19 cellular contexts compared by ENCODE assay signal in genomic region chr1:175307160-175307559, GRCh38.
DNase-seq lines count a peak whose midpoint lies in the region; ATAC-seq, FAIRE-seq and TF ChIP-seq lines count a peak whose summit lies in the region.
"Had no signal": no experiment of that assay in that cellular context is flagged by ENCODE, and none has a peak within 500 bp of the region (broad histone marks: within the 10 kb centered on the region; RNA-seq: fewer than 3 reads in every experiment).

No MANE protein-coding gene starts in this region.

- RAD21 ChIA-PET in GM12878 (lab: Charles Lee; ENCODE audit: unreplicated experiment) = interaction anchor here (0.7 to 2.8 kb wide), 8 partner anchors 98 to 155 kb away, joined by 3 to 14 read pairs (median 3); no protein-coding TSS in a partner anchor

- POLR2A ChIA-PET in GM12878 (lab: Charles Lee) = interaction anchor here (1.1 kb wide), 1 partner anchor 98 kb away, joined by 3 read pairs; no protein-coding TSS in a partner anchor
- POLR2A ChIA-PET in CD8-positive, alpha-beta T cell (lab: Charles Lee) = no interaction called here
- POLR2A ChIA-PET in activated CD8-positive, alpha-beta T cell treated with anti-CD3 and anti-CD28 coated beads, Interleukin-2, amount 10 ng/mL, durations not matched to agents 7 days and 5 days (lab: Charles Lee) = interaction anchor here (1.0 kb wide), 1 partner anchor 12 kb away, joined by 3 read pairs; no protein-coding TSS in a partner anchor

- peak; percentile 80 for FAIRE-seq in GM12878 (lab: Jason Lieb, UNC)

- in situ Hi-C loops in GM12878 (cut with MboI) = no loop called here

- peaks cover 6% of the 10 kb centered on the region for H3K4me1 ChIP-seq in GM12878 (ENCODE audit: control insufficient read depth, insufficient read depth, low read length)
- no peaks in the 10 kb centered on the region for H3K4me1 ChIP-seq in CD8-positive, alpha-beta T cell (ENCODE audit: insufficient read depth, low read length)

- peak overlapping the region; percentile 65 for H3K4me2 ChIP-seq in GM12878 (ENCODE audit: control insufficient read depth, insufficient read depth)
- H3K4me2 ChIP-seq: hepatocyte, neural progenitor cell had no signal

- CTCF ChIA-PET in GM12878 (lab: Yijun Ruan, JAX) = interaction anchor here (1.2 to 7.9 kb wide), 5 partner anchors 10 to 155 kb away, joined by 3 to 38 read pairs (median 20); no protein-coding TSS in a partner anchor
- CTCF ChIA-PET in CD8-positive, alpha-beta T cell (lab: Charles Lee) = interaction anchor here (0.7 to 5.1 kb wide), 3 partner anchors 11 to 155 kb away, joined by 3 to 30 read pairs (median 3); no protein-coding TSS in a partner anchor
- CTCF ChIA-PET in activated CD8-positive, alpha-beta T cell treated with anti-CD3 and anti-CD28 coated beads, Interleukin-2, amount 10 ng/mL, durations not matched to agents 7 days and 5 days (lab: Charles Lee) = interaction anchor here (6.7 to 15.4 kb wide), 2 partner anchors 11 to 160 kb away, joined by 32 to 411 read pairs; no protein-coding TSS in a partner anchor

- peaks cover 4% of the 10 kb centered on the region for H3K27me3 Mint-ChIP-seq in CD8-positive, alpha-beta T cell (ENCODE audit: low read depth)
- H3K27me3 Mint-ChIP-seq in activated CD8-positive, alpha-beta T cell treated with anti-CD3 and anti-CD28 coated beads, Interleukin-2, amount 10 ng/mL, durations not matched to agents 7 days and 5 days (ENCODE audit: low read depth) = peaks cover 21% of the 10 kb centered on the region

- H3K36me3 ChIP-seq in GM12878 (ENCODE audit: control insufficient read depth in 2 of 2, insufficient read depth in 2 of 2, low read length in 1 of 2) = no peaks in the 10 kb centered on the region
- no peaks in the 10 kb centered on the region for H3K36me3 ChIP-seq in CD8-positive, alpha-beta T cell (ENCODE audit: insufficient read depth, low read length)
- H3K36me3 ChIP-seq: neural progenitor cell, Peyer's patch, thoracic aorta had no signal

- H3K27ac ChIP-seq in GM12878 (ENCODE audit: control insufficient read depth, insufficient read depth) = no peak overlapping the region
- H3K27ac ChIP-seq in CD8-positive, alpha-beta T cell (ENCODE audit: low read depth, low read length) = no peak overlapping the region
- H3K27ac ChIP-seq: GM23248, hepatocyte, neural progenitor cell, Peyer's patch, thoracic aorta had no signal

- H3K36me3 Mint-ChIP-seq in CD8-positive, alpha-beta T cell = no peaks in the 10 kb centered on the region
- H3K36me3 Mint-ChIP-seq in activated CD8-positive, alpha-beta T cell treated with anti-CD3 and anti-CD28 coated beads, Interleukin-2, amount 10 ng/mL, durations not matched to agents 7 days and 5 days (ENCODE audit: low read depth) = no peaks in the 10 kb centered on the region
- H3K36me3 Mint-ChIP-seq: CD14-positive monocyte, neural progenitor cell had no signal

- H2AFZ ChIP-seq in GM12878 (ENCODE audit: control insufficient read depth, low read depth, low read length) = no peak overlapping the region
- H2AFZ ChIP-seq: GM23248, hepatocyte, neural progenitor cell had no signal

- intact Hi-C loops in GM12878 (cut with micrococcal nuclease; ENCODE audit: unreplicated experiment) = no loop called here
- intact Hi-C loops in CD8-positive, alpha-beta T cell (cut with DNase I, micrococcal nuclease) = no loop called here

- no TSS peak for BruUV-seq in GM12878 (replicated peaks; lab: Mats Ljungman, UMichigan)

- TF ChIP-seq EP300 in GM12878 (IDR thresholded peaks at IDR 0.05; ENCODE audit: borderline replicate concordance in 1 of 2, control insufficient read depth in 1 of 2, low read depth in 2 of 2, low read length in 2 of 2) = peak; percentile 70 to 88; a peak in 2 of 4 replicates

- H3K4me1 Mint-ChIP-seq in CD8-positive, alpha-beta T cell (ENCODE audit: low read depth) = no peaks in the 10 kb centered on the region
- H3K4me1 Mint-ChIP-seq in activated CD8-positive, alpha-beta T cell treated with anti-CD3 and anti-CD28 coated beads, Interleukin-2, amount 10 ng/mL, durations not matched to agents 7 days and 5 days (ENCODE audit: low read depth) = no peaks in the 10 kb centered on the region
- H3K4me1 Mint-ChIP-seq: neural progenitor cell had no signal

- SMC1A ChIA-PET in GM12878 (lab: Charles Lee; ENCODE audit: uncharacterized antibody, unreplicated experiment) = interaction anchor here (0.7 to 2.4 kb wide), 8 partner anchors 9 to 166 kb away, joined by 3 to 10 read pairs (median 5); no protein-coding TSS in a partner anchor

- no peak overlapping the region for H3K4me3 Mint-ChIP-seq in CD8-positive, alpha-beta T cell
- no peak overlapping the region for H3K4me3 Mint-ChIP-seq in activated CD8-positive, alpha-beta T cell treated with anti-CD3 and anti-CD28 coated beads, Interleukin-2, amount 10 ng/mL, durations not matched to agents 7 days and 5 days
- H3K4me3 Mint-ChIP-seq: CD14-positive monocyte, neural progenitor cell had no signal

- WGBS in GM12878 (ENCODE audit: insufficient coverage, insufficient replicate concordance, low lambda C conversion rate, missing lambda C conversion rate) = 10% methylated on average over 3 of the region's 3 CpGs

- no peak overlapping the region for H3K4me3 ChIP-seq in GM12878
- no peak overlapping the region for H3K4me3 ChIP-seq in CD8-positive, alpha-beta T cell (ENCODE audit: low read depth, low read length)
- H3K4me3 ChIP-seq: GM23248, hepatocyte, neural progenitor cell, Peyer's patch, thoracic aorta had no signal

- no peak for DNase-seq in GM12878 (ENCODE audit: low read depth, low spot score)
- no peak for DNase-seq in CD8-positive, alpha-beta T cell
- DNase-seq in activated CD8-positive, alpha-beta T cell treated with anti-CD3 and anti-CD28 coated beads, Interleukin-2, amount 10 ng/mL, durations not matched to agents 7 days and 5 days = no peak
- DNase-seq in activated T-cell treated with anti-CD3 and anti-CD28 coated beads, Interleukin-2, amount 50 U/mL, for 1 hour = no peak
- DNase-seq: activated CD4-positive, alpha-beta T cell treated with anti-CD3 and anti-CD28 coated beads, Interleukin-2, amount 50 U/mL, for 4 hours; activated gamma-delta T cell treated with Interleukin-2 at 50 U/mL for 16 hours; GM23248; Kasumi-1; NCI-H2227 treated with DMSO at 0.1 percent for 48 hours had no signal

- ATAC-seq in GM18867 (IDR thresholded peaks at IDR 0.05; ENCODE audit: unreplicated experiment) (peak; percentile 92), GM21515 (IDR thresholded peaks at IDR 0.05; ENCODE audit: unreplicated experiment) (peak; percentile 58), HG03066 (IDR thresholded peaks at IDR 0.05; ENCODE audit: low read depth, unreplicated experiment) (peak; percentile 78), GM12878 (peak; percentile 88), HG03097 (IDR thresholded peaks at IDR 0.05; ENCODE audit: low FRiP score, unreplicated experiment) (no peak)
- ATAC-seq in CD8-positive, alpha-beta T cell = no peak
- ATAC-seq in activated CD8-positive, alpha-beta T cell treated with anti-CD3 and anti-CD28 coated beads, Interleukin-2, amount 10 ng/mL, durations not matched to agents 7 days and 5 days = no peak
- ATAC-seq: sciatic nerve had no signal

- H3K79me2 ChIP-seq in GM12878 (ENCODE audit: control insufficient read depth, insufficient read depth, low read length) = no peaks in the 10 kb centered on the region
- H3K79me2 ChIP-seq: hepatocyte had no signal

- no peaks in the 10 kb centered on the region for H3K27me3 ChIP-seq in GM12878 (replicated peaks in 1 of 2; ENCODE audit: control insufficient read depth in 2 of 2, insufficient read depth in 2 of 2, low read length in 1 of 2)
- H3K27me3 ChIP-seq in CD8-positive, alpha-beta T cell (ENCODE audit: insufficient read depth, low read length) = no peaks in the 10 kb centered on the region
- H3K27me3 ChIP-seq: neural progenitor cell, Peyer's patch had no signal

- no peak overlapping the region for H3K27ac Mint-ChIP-seq in CD8-positive, alpha-beta T cell
- H3K27ac Mint-ChIP-seq in activated CD8-positive, alpha-beta T cell treated with anti-CD3 and anti-CD28 coated beads, Interleukin-2, amount 10 ng/mL, durations not matched to agents 7 days and 5 days = no peak overlapping the region
- H3K27ac Mint-ChIP-seq: neural progenitor cell had no signal

- no peak for TF ChIP-seq CTCF in GM12878 (IDR thresholded peaks at IDR 0.05 in 2 of 3, conservative IDR thresholded peaks at IDR 0.05 in 1 of 3; ENCODE audit: control insufficient read depth in 2 of 3, extremely low read depth in 1 of 3, insufficient read depth in 1 of 3, low read depth in 3 of 3, low read length in 3 of 3)
- no peak for TF ChIP-seq CTCF in CD8-positive, alpha-beta T cell (IDR thresholded peaks at IDR 0.05)

- H4K20me1 ChIP-seq in GM12878 (ENCODE audit: control insufficient read depth, insufficient read depth) = no peaks in the 10 kb centered on the region

- TF ChIP-seq RAD21 in GM12878 (IDR thresholded peaks at IDR 0.05; ENCODE audit: insufficient read depth, low read depth, low read length) = no peak

- H3K9me3 ChIP-seq in GM12878 (replicated peaks; ENCODE audit: control insufficient read depth, insufficient read depth, low read length) = no peaks in the 10 kb centered on the region
- no peaks in the 10 kb centered on the region for H3K9me3 ChIP-seq in CD8-positive, alpha-beta T cell (ENCODE audit: low read length)
- H3K9me3 ChIP-seq: Peyer's patch, thoracic aorta had no signal

- H3K9ac ChIP-seq in GM12878 (ENCODE audit: control insufficient read depth, insufficient read depth, low read length) = no peak overlapping the region
- H3K9ac ChIP-seq: GM23248, neural progenitor cell had no signal

- no peak for TF ChIP-seq POLR2A in GM12878 (IDR thresholded peaks at IDR 0.05; ENCODE audit: low read depth, low read length)

- no peaks in the 10 kb centered on the region for H3K9me3 Mint-ChIP-seq in CD8-positive, alpha-beta T cell
- H3K9me3 Mint-ChIP-seq in activated CD8-positive, alpha-beta T cell treated with anti-CD3 and anti-CD28 coated beads, Interleukin-2, amount 10 ng/mL, durations not matched to agents 7 days and 5 days (ENCODE audit: insufficient read depth) = no peaks in the 10 kb centered on the region
- H3K9me3 Mint-ChIP-seq: CD14-positive monocyte, neural progenitor cell had no signal

TF ChIP-seq in GM12878, 131 proteins besides CTCF, POLR2A, EP300 and RAD21 (continues in another document):
- TF ChIP-seq IKZF2 (IDR thresholded peaks at IDR 0.05) (peak; percentile 86 to 93; a peak in 3 of 4 replicates), BMI1 (IDR thresholded peaks at IDR 0.05; ENCODE audit: borderline replicate concordance) (peak; percentile 66; the same call in 1 of the 2 replicates), MTA2 (IDR thresholded peaks at IDR 0.05; ENCODE audit: low read depth) (peak; percentile 80), PKNOX1 (IDR thresholded peaks at IDR 0.05) (0 out of 2 replicates have a peak, but pooled peaks have one; percentile 8)

Comparison
In these comparisons a context has a peak if more than half of its experiments do, and no peak if none do; other contexts are left out.
1. ATAC-seq: peak in GM18867 (single experiment), GM21515 (single experiment), HG03066 (single experiment) and GM12878 (single experiment); none in HG03097 (single experiment), CD8-positive, alpha-beta T cell (single experiment) and activated CD8-positive, alpha-beta T cell treated with anti-CD3 and anti-CD28 coated beads, Interleukin-2, amount 10 ng/mL, durations not matched to agents 7 days and 5 days (single experiment).